Comparison of ENCODE assay signal across 15 cellular contexts in the genomic region with DNA sequence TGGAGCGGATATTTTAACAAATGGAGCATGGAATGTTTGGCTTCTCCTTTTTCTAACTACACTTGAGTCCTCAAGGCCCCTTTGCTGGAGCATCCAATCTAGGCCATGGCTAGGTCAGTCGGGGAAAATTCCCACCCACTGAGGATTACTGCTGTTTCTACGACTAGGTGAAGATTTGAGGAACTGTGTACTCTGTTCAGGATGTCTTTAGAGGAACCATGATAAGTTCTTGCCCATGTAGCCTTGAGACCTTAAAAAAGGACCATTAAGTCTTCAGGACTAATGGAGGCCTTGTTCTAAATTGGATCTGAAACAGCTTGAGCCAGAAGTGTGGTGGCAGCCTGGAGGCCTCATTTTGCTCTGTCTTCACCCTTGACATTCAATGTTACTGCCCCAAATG. TPM values are rescaled to one million over a fixed set of nuclear protein-coding genes. Genes with fewer than 3 reads are reported as not detected.
DNase-seq lines count a peak whose midpoint lies in the region; ATAC-seq and TF ChIP-seq lines count a peak whose summit lies in the region.
"Had no signal": no experiment of that assay in that cellular context is flagged by ENCODE, and none has a peak within 500 bp of the region (broad histone marks: within the 10 kb centered on the region; RNA-seq: fewer than 3 reads in every experiment).

No MANE protein-coding gene starts in this region.

- H3K4me1 ChIP-seq in spleen: peaks cover 1 to 20% (median 6%) of the 10 kb centered on the region in 6 donors

- H3K4me3 ChIP-seq in spleen: no peak overlapping the region
- H3K4me3 ChIP-seq: lower lobe of right lung had no signal

- intact Hi-C loops in spleen (cut with DNase I; ENCODE audit: low total_unique reads): no loop called here

- POLR2A ChIA-PET in activated CD8-positive, alpha-beta T cell treated with anti-CD3 and anti-CD28 coated beads, Interleukin-2, amount 10 ng/mL, durations not matched to agents 7 days and 5 days (lab: Charles Lee): interaction anchor here (1.0 kb wide), 1 partner anchor 542 kb away, joined by 3 read pairs; a partner anchor contains a TSS

- peak overlapping the region in 6 of 8 donors; percentile 5 to 71 (median 56) for H3K27ac ChIP-seq in spleen
- H3K27ac ChIP-seq: lower lobe of right lung had no signal

- H3K27me3 Mint-ChIP-seq in activated naive CD4-positive, alpha-beta T cell treated with anti-CD3 and anti-CD28 coated beads, Interleukin-2, amount 10 ng/mL, durations not matched to agents 7 days and 5 days: no peaks in the 10 kb centered on the region
- no peaks in the 10 kb centered on the region for H3K27me3 Mint-ChIP-seq in activated CD8-positive, alpha-beta T cell treated with anti-CD3 and anti-CD28 coated beads, Interleukin-2, amount 10 ng/mL, durations not matched to agents 7 days and 5 days (ENCODE audit: low read depth)
- H3K27me3 Mint-ChIP-seq: naive B cell had no signal

- WGBS in spleen, 5 donors: 70 to 79% (median 78%) methylated on average over 3 of the region's 3 CpGs

- TF ChIP-seq CTCF in spleen (IDR thresholded peaks at IDR 0.05 in 8 of 11, conservative IDR thresholded peaks at IDR 0.05 in 3 of 11): no peak

- H3K27me3 ChIP-seq in spleen (replicated peaks in 1 of 7): no peaks in the 10 kb centered on the region

- H3K9me3 ChIP-seq in spleen: peaks cover 0 to 19% (median 13%) of the 10 kb centered on the region in 8 donors

- peaks cover 15% of the 10 kb centered on the region for H3K9me3 Mint-ChIP-seq in activated naive CD4-positive, alpha-beta T cell treated with anti-CD3 and anti-CD28 coated beads, Interleukin-2, amount 10 ng/mL, durations not matched to agents 7 days and 5 days
- H3K9me3 Mint-ChIP-seq in activated CD8-positive, alpha-beta T cell treated with anti-CD3 and anti-CD28 coated beads, Interleukin-2, amount 10 ng/mL, durations not matched to agents 7 days and 5 days (ENCODE audit: insufficient read depth): peaks cover 25% of the 10 kb centered on the region

- H3K36me3 ChIP-seq in spleen: peaks cover 0 to 69% (median 9%) of the 10 kb centered on the region in 6 donors

- peak overlapping the region; percentile 98 for H3K27ac Mint-ChIP-seq in activated naive CD4-positive, alpha-beta T cell treated with anti-CD3 and anti-CD28 coated beads, Interleukin-2, amount 10 ng/mL, durations not matched to agents 7 days and 5 days
- H3K27ac Mint-ChIP-seq in activated CD8-positive, alpha-beta T cell treated with anti-CD3 and anti-CD28 coated beads, Interleukin-2, amount 10 ng/mL, durations not matched to agents 7 days and 5 days: peak overlapping the region; percentile 82

- no peak for TF ChIP-seq POLR2A in spleen (IDR thresholded peaks at IDR 0.05)

- H3K4me3 Mint-ChIP-seq in activated naive CD4-positive, alpha-beta T cell treated with anti-CD3 and anti-CD28 coated beads, Interleukin-2, amount 10 ng/mL, durations not matched to agents 7 days and 5 days: no peak overlapping the region
- no peak overlapping the region for H3K4me3 Mint-ChIP-seq in activated CD8-positive, alpha-beta T cell treated with anti-CD3 and anti-CD28 coated beads, Interleukin-2, amount 10 ng/mL, durations not matched to agents 7 days and 5 days
- H3K4me3 Mint-ChIP-seq: naive B cell had no signal

- ATAC-seq in GM21723 (IDR thresholded peaks at IDR 0.05; ENCODE audit: unreplicated experiment) (peak; percentile 21), HG03135 (IDR thresholded peaks at IDR 0.05; ENCODE audit: unreplicated experiment) (no peak), GM19397 (IDR thresholded peaks at IDR 0.05; ENCODE audit: unreplicated experiment) (no peak)
- no peak for ATAC-seq in activated CD8-positive, alpha-beta T cell treated with anti-CD3 and anti-CD28 coated beads, Interleukin-2, amount 10 ng/mL, durations not matched to agents 7 days and 5 days

- H3K36me3 Mint-ChIP-seq in activated naive CD4-positive, alpha-beta T cell treated with anti-CD3 and anti-CD28 coated beads, Interleukin-2, amount 10 ng/mL, durations not matched to agents 7 days and 5 days: peaks cover 80% of the 10 kb centered on the region
- peaks cover 84% of the 10 kb centered on the region for H3K36me3 Mint-ChIP-seq in activated CD8-positive, alpha-beta T cell treated with anti-CD3 and anti-CD28 coated beads, Interleukin-2, amount 10 ng/mL, durations not matched to agents 7 days and 5 days (ENCODE audit: low read depth)

- DNase-seq in activated naive CD4-positive, alpha-beta T cell treated with anti-CD3 and anti-CD28 coated beads, Interleukin-2, amount 10 ng/mL, durations not matched to agents 7 days and 5 days: no peak
- no peak for DNase-seq in activated naive CD4-positive, alpha-beta T cell treated with anti-CD3 and anti-CD28 coated beads, Interleukin-2, amount 50 U/mL, for 16 hours
- DNase-seq in activated CD8-positive, alpha-beta T cell treated with anti-CD3 and anti-CD28 coated beads, Interleukin-2, amount 10 ng/mL, durations not matched to agents 7 days and 5 days: no peak
- DNase-seq in spleen (no peak), NCI-H345 treated with DMSO at 0.1 percent for 48 hours (lab: John Stamatoyannopoulos, UW; ENCODE audit: unreplicated experiment) (no peak)
- DNase-seq: activated CD4-positive, alpha-beta T cell treated with anti-CD3 and anti-CD28 coated beads, Interleukin-2, amount 50 U/mL, for 4 hours; effector memory CD4-positive, alpha-beta T cell; lower lobe of right lung; naive B cell; NCI-H1105; NCI-H2171 treated with DMSO at 0.1 percent for 48 hours; T1000 had no signal

- CTCF ChIA-PET in activated naive CD4-positive, alpha-beta T cell treated with anti-CD3 and anti-CD28 coated beads, Interleukin-2, amount 10 ng/mL, durations not matched to agents 7 days and 5 days (lab: Charles Lee): no interaction called here
- CTCF ChIA-PET in activated CD8-positive, alpha-beta T cell treated with anti-CD3 and anti-CD28 coated beads, Interleukin-2, amount 10 ng/mL, durations not matched to agents 7 days and 5 days (lab: Charles Lee): interaction anchor here (1.0 to 1.2 kb wide), 2 partner anchors 24 to 93 kb away, joined by 3 to 5 read pairs; no protein-coding TSS in a partner anchor

- peaks cover 68% of the 10 kb centered on the region for H3K4me1 Mint-ChIP-seq in activated naive CD4-positive, alpha-beta T cell treated with anti-CD3 and anti-CD28 coated beads, Interleukin-2, amount 10 ng/mL, durations not matched to agents 7 days and 5 days
- peaks cover 55% of the 10 kb centered on the region for H3K4me1 Mint-ChIP-seq in activated CD8-positive, alpha-beta T cell treated with anti-CD3 and anti-CD28 coated beads, Interleukin-2, amount 10 ng/mL, durations not matched to agents 7 days and 5 days (ENCODE audit: low read depth)

RNA-seq across cellular contexts. Expression of a gene that starts 6.2 kb away (rescaled TPM):
- total RNA-seq in activated CD8-positive, alpha-beta T cell treated with anti-CD3 and anti-CD28 coated beads, Interleukin-2, amount 10 ng/mL, durations not matched to agents 7 days and 5 days: 10 to 100 TPM; 41.0 to 41.2 TPM
- total RNA-seq in spleen: 10 to 100 TPM; 22.0 to 35.5 (median 27.8) TPM
- polyA plus RNA-seq in spleen: 10 to 100 TPM; 11.0 to 12.8 (median 12.1) TPM
